ENCODE assay signal across 9 cellular contexts in the genomic region with DNA sequence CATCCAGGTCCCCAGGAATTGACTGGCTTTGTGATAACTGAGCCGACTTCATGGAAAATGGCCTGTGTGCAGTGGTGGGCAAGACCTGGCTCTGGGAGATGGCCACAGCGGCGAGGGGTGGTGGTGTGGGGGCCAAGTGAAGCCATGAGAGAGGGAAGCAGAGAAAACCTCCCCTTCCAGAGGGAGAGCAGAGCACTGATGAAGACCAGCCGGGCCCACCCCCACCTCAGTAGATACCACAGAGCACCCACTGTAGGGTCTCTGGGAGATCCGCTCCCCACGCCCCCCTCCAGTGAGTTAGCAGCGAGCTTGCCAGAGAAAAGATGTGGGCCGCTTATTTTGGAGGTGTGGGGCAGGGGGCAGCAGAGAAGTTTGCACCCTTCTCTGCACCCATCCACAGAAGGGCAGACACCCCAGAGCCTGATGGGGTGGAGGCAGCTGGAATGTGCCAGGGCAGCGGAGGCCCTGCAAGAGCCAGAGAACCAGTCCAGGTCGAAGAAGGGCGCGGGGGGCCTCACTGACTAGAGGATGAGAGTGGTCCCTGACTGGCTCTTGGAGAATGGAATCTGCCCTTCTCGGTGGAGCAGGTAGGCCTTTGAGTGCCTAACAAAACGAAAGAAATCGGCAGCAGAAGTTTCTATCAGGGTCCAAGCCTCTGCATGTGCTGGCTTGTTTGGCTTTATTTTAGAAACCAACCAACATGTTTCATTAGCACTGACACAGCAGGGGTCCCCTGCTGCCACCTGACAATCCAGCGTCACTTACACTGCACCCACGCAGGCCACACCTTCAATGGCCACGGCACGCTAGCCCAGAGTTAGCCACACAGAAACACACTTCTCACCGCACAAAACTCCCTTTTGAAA. TPM values are rescaled to one million over a fixed set of nuclear protein-coding genes. Genes with fewer than 3 reads are reported as not detected.
DNase-seq lines count a peak whose midpoint lies in the region; ATAC-seq and TF ChIP-seq lines count a peak whose summit lies in the region.
"Had no signal": no experiment of that assay in that cellular context is flagged by ENCODE, and none has a peak within 500 bp of the region (broad histone marks: within the 10 kb centered on the region; RNA-seq: fewer than 3 reads in every experiment).

No MANE protein-coding gene starts in this region.

- intact Hi-C loops in dorsolateral prefrontal cortex (cut with DNase I): loop anchor here (5.0 to 10.0 kb wide), 3 partner anchors 83 to 513 kb away; no protein-coding TSS in a partner anchor
- intact Hi-C loops in posterior vena cava (cut with DNase I): loop anchor here (10.0 kb wide), 1 partner anchor 183 kb away; no protein-coding TSS in a partner anchor

- H3K27me3 ChIP-seq in dorsolateral prefrontal cortex: no peaks in the 10 kb centered on the region

- ATAC-seq in GM18517 (IDR thresholded peaks at IDR 0.05; ENCODE audit: unreplicated experiment): no peak
- ATAC-seq: HCT116 had no signal

- peak; percentile 40 for DNase-seq in DMS153 treated with DMSO at 0.1 percent for 48 hours (lab: John Stamatoyannopoulos, UW; ENCODE audit: unreplicated experiment)
- DNase-seq in NCI-H69 (lab: John Stamatoyannopoulos, UW): peak; percentile 41
- DNase-seq in dorsolateral prefrontal cortex: peak in 5 of 10 donors; percentile 28 to 69 (median 40)
- peak; percentile 69 for DNase-seq in posterior vena cava (ENCODE audit: low spot score)
- DNase-seq in EL: no peak
- DNase-seq in middle frontal gyrus (ENCODE audit: extremely low spot score, low spot score): no peak
- no peak for DNase-seq in activated effector memory CD4-positive, alpha-beta T cell treated with Interleukin-2 at 50 U/mL for 16 hours

- H3K27ac ChIP-seq in dorsolateral prefrontal cortex: peak overlapping the region in 54 of 59 donors; percentile 21 to 93 (median 86)

- TF ChIP-seq CTCF in dorsolateral prefrontal cortex (IDR thresholded peaks at IDR 0.05 in 54 of 56, conservative IDR thresholded peaks at IDR 0.05 in 2 of 56; ENCODE audit: low read depth in 1 of 56, partially characterized antibody in 56 of 56): no peak

- peak overlapping the region in 49 of 59 donors; percentile 56 to 87 (median 69) for H3K4me3 ChIP-seq in dorsolateral prefrontal cortex

RNA-seq across cellular contexts. Expression of a gene that starts 28.3 kb away (rescaled TPM):
- 10 to 100 TPM in 96 of 120 experiments, 1 to 10 TPM in 24; 5.1 to 21.8 (median 12.7) TPM for total RNA-seq in dorsolateral prefrontal cortex
- 10 to 100 TPM; 12.1 to 19.9 TPM for total RNA-seq in posterior vena cava

RNA-seq across cellular contexts. Expression of a gene that starts 32.7 kb away (rescaled TPM):
- total RNA-seq in dorsolateral prefrontal cortex: 10 to 100 TPM in 119 of 120 experiments, 1 to 10 TPM in 1; 8.0 to 29.8 (median 19.6) TPM
- 1 to 10 TPM; 3.4 to 6.4 TPM for total RNA-seq in posterior vena cava

RNA-seq across cellular contexts. Expression of a gene that starts 59.0 kb away (rescaled TPM):
- 10 to 100 TPM; 29.7 to 67.3 (median 53.4) TPM for total RNA-seq in dorsolateral prefrontal cortex
- 10 to 100 TPM; 42.8 to 44.6 TPM for total RNA-seq in posterior vena cava

Comparison
In these comparisons a context has a peak if more than half of its experiments do, and no peak if none do; other contexts are left out.
1. DNase-seq: peak in DMS153 treated with DMSO at 0.1 percent for 48 hours (single experiment), NCI-H69 (single experiment) and posterior vena cava (single experiment); none in EL (single experiment), middle frontal gyrus (single experiment) and activated effector memory CD4-positive, alpha-beta T cell treated with Interleukin-2 at 50 U/mL for 16 hours (single experiment).